Comparison of ENCODE assay signal across 15 cellular contexts in the genomic region with DNA sequence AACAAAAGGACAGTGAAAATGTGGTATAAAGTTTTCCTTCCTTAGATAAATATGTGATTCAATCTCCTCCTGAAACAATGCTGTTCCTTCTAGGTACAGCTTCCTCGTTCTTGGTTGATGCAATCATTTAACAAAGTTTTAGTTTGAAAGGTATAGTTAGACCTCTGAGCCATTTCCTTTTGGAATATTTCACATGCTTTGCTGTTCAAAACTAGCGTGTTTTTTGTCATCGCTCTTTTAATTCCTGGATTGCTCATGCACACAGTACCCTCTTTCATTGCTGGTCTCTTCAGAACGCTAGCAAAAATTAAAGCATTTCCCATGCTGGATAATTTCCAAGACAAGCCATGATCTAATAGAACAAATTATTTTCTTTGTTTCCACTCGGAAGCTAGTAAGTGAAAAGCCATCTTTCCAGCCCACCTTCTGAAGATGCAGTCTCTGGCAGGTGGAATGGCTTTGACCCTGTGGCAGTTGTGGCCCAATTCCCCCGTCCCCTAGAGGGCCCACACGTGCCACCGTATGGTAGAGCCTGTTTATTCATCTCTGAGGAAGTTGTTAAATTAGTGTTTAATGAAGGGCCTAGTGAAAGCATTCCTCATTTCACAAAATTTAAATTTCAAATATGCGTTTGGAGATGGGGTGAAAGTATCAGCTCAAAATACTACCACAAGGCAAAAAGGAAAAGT.
A peak's percentile ranks its signal among the peaks of the same experiment; 100 is the strongest.
DNase-seq lines count a peak whose midpoint lies in the region; ATAC-seq and TF ChIP-seq lines count a peak whose summit lies in the region.
"Had no signal": no experiment of that assay in that cellular context is flagged by ENCODE, and none has a peak within 500 bp of the region (broad histone marks: within the 10 kb centered on the region; RNA-seq: fewer than 3 reads in every experiment).

No MANE protein-coding gene starts in this region.

- TF ChIP-seq CTCF in PC-9 (conservative IDR thresholded peaks at IDR 0.05), result no peak

- H3K4me2 ChIP-seq in PC-9 (peak overlapping the region; percentile 63), mesenchymal stem cell (ENCODE audit: low read length, poor library complexity, severe bottlenecking) (no peak overlapping the region)

- H4K8ac ChIP-seq in mesenchymal stem cell (ENCODE audit: low read length), result no peak overlapping the region

- no peak overlapping the region for H3K14ac ChIP-seq in mesenchymal stem cell (ENCODE audit: low read length in 2 of 2)

- H4K20me1 ChIP-seq in PC-9 (ENCODE audit: insufficient read depth), result no peaks in the 10 kb centered on the region

- H2AK5ac ChIP-seq in mesenchymal stem cell (ENCODE audit: low read length, severe bottlenecking), result no peak overlapping the region

- H2AFZ ChIP-seq in PC-9 (peak overlapping the region; percentile 73), mesenchymal stem cell (ENCODE audit: low read depth, low read length) (no peak overlapping the region)
- H2AFZ ChIP-seq: GM23248 had no signal

- peak overlapping the region; percentile 9 for H2BK5ac ChIP-seq in mesenchymal stem cell (ENCODE audit: low read depth, low read length, poor library complexity, severe bottlenecking)

- intact Hi-C loops in PC-9 (cut with micrococcal nuclease; ENCODE audit: unreplicated experiment), result loop anchor here (1.0 to 5.0 kb wide), 3 partner anchors 208 to 1335 kb away; no protein-coding TSS in a partner anchor

- no peaks in the 10 kb centered on the region for H3K27me3 ChIP-seq in PC-9 (ENCODE audit: insufficient read depth, low read depth)
- no peaks in the 10 kb centered on the region for H3K27me3 ChIP-seq in mesenchymal stem cell (ENCODE audit: control insufficient read depth in 1 of 2, insufficient read depth in 1 of 2, low read length in 2 of 2)

- no peak overlapping the region for H3K4ac ChIP-seq in mesenchymal stem cell (ENCODE audit: low read depth in 1 of 2, low read length in 2 of 2)

- CTCF ChIA-PET in PC-9 (lab: Charles Lee) (interaction anchor here (0.5 kb wide), 1 partner anchor 55 kb away, joined by 3 read pairs; no protein-coding TSS in a partner anchor), HEK293T (lab: Yijun Ruan, JAX) (no interaction called here)

- H3K27ac ChIP-seq in PC-9 (peak overlapping the region; percentile 71), mesenchymal stem cell (ENCODE audit: low read length, poor library complexity, severe bottlenecking) (peak overlapping the region; percentile 94)
- H3K27ac ChIP-seq: GM23248 had no signal

- peaks cover 27% of the 10 kb centered on the region; the same call in 1 of the 2 replicates for H3K9me3 ChIP-seq in PC-9 (ENCODE audit: insufficient read depth, low read depth)
- H3K9me3 ChIP-seq in mesenchymal stem cell (ENCODE audit: control insufficient read depth, low read length), result no peaks in the 10 kb centered on the region

- H3K23ac ChIP-seq in mesenchymal stem cell (ENCODE audit: low read length in 2 of 2), result no peak overlapping the region

- H3K4me1 ChIP-seq in PC-9 (replicated peaks; ENCODE audit: insufficient read depth) (peaks cover 14% of the 10 kb centered on the region), mesenchymal stem cell (ENCODE audit: control insufficient read depth, insufficient read depth, low read depth, low read length) (peaks cover 5% of the 10 kb centered on the region)

- POLR2A ChIA-PET in PC-9 (lab: Charles Lee; ENCODE audit: unreplicated experiment), result no interaction called here
- POLR2A ChIA-PET in HEK293T (lab: Yijun Ruan, JAX), result no interaction called here

- no peak overlapping the region for H2BK12ac ChIP-seq in mesenchymal stem cell (ENCODE audit: low read length in 2 of 2)

- DNase-seq in ELR (ENCODE audit: low read depth) (peak; percentile 23), PC-9 (peak; percentile 27 to 74), dermis blood vessel endothelial cell (peak; percentile 91), mesenchymal stem cell (no peak), HEK293T (ENCODE audit: extremely low spot score) (no peak)
- DNase-seq: activated effector memory CD4-positive, alpha-beta T cell treated with Interleukin-2 at 50 U/mL for 16 hours; GM23248; Karpas-422; NCI-H2107; stimulated activated naive CD4-positive, alpha-beta T cell had no signal

- peaks cover 8% of the 10 kb centered on the region; the same call in 1 of the 2 replicates for H3F3A ChIP-seq in PC-9 (ENCODE audit: insufficient read depth, low read depth)

- no peak overlapping the region for H2BK15ac ChIP-seq in mesenchymal stem cell (ENCODE audit: low read depth, poor library complexity, severe bottlenecking)

- ATAC-seq in HG02852 (IDR thresholded peaks at IDR 0.05; ENCODE audit: unreplicated experiment), result no peak
- no peak for ATAC-seq in GM18498 (IDR thresholded peaks at IDR 0.05; ENCODE audit: unreplicated experiment)
- ATAC-seq in activated CD4-positive, CD25-positive, alpha-beta regulatory T cell treated with anti-CD3 and anti-CD28 coated beads, Interleukin-2, amount 50 U/mL, for 24 hours, result no peak
- ATAC-seq: natural killer cell treated with Interleukin-12 subunit alpha and Interleukin-12 subunit beta and Interleukin-15 and Interleukin-18, amount 100 ng/mL, for 72 hours; sciatic nerve had no signal

- H3K79me1 ChIP-seq in mesenchymal stem cell (replicated peaks; ENCODE audit: low read length, poor library complexity, severe bottlenecking), result no peaks in the 10 kb centered on the region

- no peak overlapping the region for H4K91ac ChIP-seq in mesenchymal stem cell (ENCODE audit: low read length)

- peaks cover 7% of the 10 kb centered on the region for H3K9me2 ChIP-seq in PC-9 (ENCODE audit: insufficient read depth)

- H3K36me3 ChIP-seq in PC-9 (ENCODE audit: low read depth), result no peaks in the 10 kb centered on the region
- no peaks in the 10 kb centered on the region for H3K36me3 ChIP-seq in mesenchymal stem cell (ENCODE audit: control insufficient read depth in 1 of 2, insufficient read depth in 2 of 2, low read depth in 1 of 2, low read length in 2 of 2)

- 89% methylated on average over 6 of the region's 9 CpGs for WGBS in mesenchymal stem cell

- no peak overlapping the region for H3K9ac ChIP-seq in mesenchymal stem cell (ENCODE audit: low read length)
- H3K9ac ChIP-seq: GM23248 had no signal

- no TSS peak for BruUV-seq in PC-9 (replicated peaks; lab: Mats Ljungman, UMichigan)

- no peak overlapping the region for H2BK120ac ChIP-seq in mesenchymal stem cell (ENCODE audit: low read depth, low read length)

- H3K4me3 ChIP-seq in PC-9, result no peak overlapping the region
- H3K4me3 ChIP-seq in mesenchymal stem cell (ENCODE audit: insufficient read depth in 1 of 2, low read depth in 1 of 2, low read length in 2 of 2), result no peak overlapping the region
- H3K4me3 ChIP-seq: GM23248 had no signal

- H3K18ac ChIP-seq in mesenchymal stem cell (ENCODE audit: low read depth in 1 of 2, low read length in 2 of 2), result no peak overlapping the region

- no peaks in the 10 kb centered on the region for H3K79me2 ChIP-seq in PC-9 (ENCODE audit: low read depth)

TF ChIP-seq in HEK293T, 16 proteins besides CTCF, POLR2A, EP300 and RAD21:
- no peak for TF ChIP-seq NFRKB (IDR thresholded peaks at IDR 0.05)
- TF ChIP-seq HDGF (IDR thresholded peaks at IDR 0.05; ENCODE audit: borderline replicate concordance), result no peak
- TF ChIP-seq ELF4 (IDR thresholded peaks at IDR 0.05), result no peak
- no peak for TF ChIP-seq SP1 (IDR thresholded peaks at IDR 0.05)
- TF ChIP-seq FOXK2 (IDR thresholded peaks at IDR 0.05), result no peak
- TF ChIP-seq FOXM1 (IDR thresholded peaks at IDR 0.05; ENCODE audit: borderline replicate concordance), result no peak
- no peak for TF ChIP-seq FOXA1 (IDR thresholded peaks at IDR 0.05)
- TF ChIP-seq L3MBTL2 (conservative IDR thresholded peaks at IDR 0.05), result no peak
- no peak for TF ChIP-seq SUZ12 (IDR thresholded peaks at IDR 0.05)
- no peak for TF ChIP-seq BHLHE40 (IDR thresholded peaks at IDR 0.05; ENCODE audit: borderline replicate concordance)
- no peak for TF ChIP-seq CTBP1 (IDR thresholded peaks at IDR 0.05; ENCODE audit: borderline replicate concordance)
- no peak for TF ChIP-seq LEF1 (IDR thresholded peaks at IDR 0.05; ENCODE audit: borderline replicate concordance)
- no peak for TF ChIP-seq ARNT (IDR thresholded peaks at IDR 0.05)
- TF ChIP-seq ZNF384 (IDR thresholded peaks at IDR 0.05), result no peak
- TF ChIP-seq, protein P1, sequence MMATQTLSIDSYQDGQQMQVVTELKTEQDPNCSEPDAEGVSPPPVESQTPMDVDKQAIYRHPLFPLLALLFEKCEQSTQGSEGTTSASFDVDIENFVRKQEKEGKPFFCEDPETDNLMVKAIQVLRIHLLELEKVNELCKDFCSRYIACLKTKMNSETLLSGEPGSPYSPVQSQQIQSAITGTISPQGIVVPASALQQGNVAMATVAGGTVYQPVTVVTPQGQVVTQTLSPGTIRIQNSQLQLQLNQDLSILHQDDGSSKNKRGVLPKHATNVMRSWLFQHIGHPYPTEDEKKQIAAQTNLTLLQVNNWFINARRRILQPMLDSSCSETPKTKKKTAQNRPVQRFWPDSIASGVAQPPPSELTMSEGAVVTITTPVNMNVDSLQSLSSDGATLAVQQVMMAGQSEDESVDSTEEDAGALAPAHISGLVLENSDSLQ (IDR thresholded peaks at IDR 0.05), result no peak
- TF ChIP-seq TARDBP (IDR thresholded peaks at IDR 0.05), result no peak

Comparison
In these comparisons a context has a peak if more than half of its experiments do, and no peak if none do; other contexts are left out.
1. DNase-seq: peak in ELR (single experiment), PC-9 (2 of 2) and dermis blood vessel endothelial cell (single experiment); none in mesenchymal stem cell (single experiment) and HEK293T (single experiment).